In the genomic region with DNA sequence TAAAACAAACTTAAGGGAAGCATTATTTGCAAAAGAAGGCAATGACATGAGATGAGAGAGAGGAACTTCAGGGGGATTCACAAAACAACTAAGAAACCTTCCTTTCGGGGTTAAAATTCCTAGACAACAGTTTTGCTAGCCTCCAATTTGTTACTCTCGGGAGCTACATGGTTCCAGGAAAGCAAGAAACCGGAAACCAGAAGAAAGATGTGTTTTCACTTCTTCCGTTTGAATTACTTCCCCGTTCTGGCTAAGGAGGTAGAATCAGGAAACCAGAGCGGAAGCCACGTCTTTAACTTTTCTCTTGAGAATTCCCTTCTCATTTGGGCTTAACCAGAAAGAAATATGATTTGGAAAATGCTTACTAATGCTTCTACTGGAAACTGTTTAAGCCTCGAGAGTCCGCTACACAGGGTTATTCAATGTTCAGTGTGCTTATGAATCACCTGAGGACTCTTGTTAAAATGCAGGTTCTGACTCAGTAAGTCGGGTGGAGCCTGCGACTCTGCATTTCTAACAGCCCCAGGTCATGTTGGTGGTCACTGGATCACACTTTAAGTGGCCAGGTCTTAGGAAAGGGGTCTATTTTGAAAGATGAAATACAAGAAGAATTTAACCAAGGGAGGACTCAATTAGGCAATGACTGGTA, we compare ENCODE assay signal across 12 cellular contexts. TPM values are rescaled to one million over a fixed set of nuclear protein-coding genes. Genes with fewer than 3 reads are reported as not detected.
DNase-seq lines count a peak whose midpoint lies in the region; ATAC-seq, FAIRE-seq and TF ChIP-seq lines count a peak whose summit lies in the region.
"Had no signal": no experiment of that assay in that cellular context is flagged by ENCODE, and none has a peak within 500 bp of the region (broad histone marks: within the 10 kb centered on the region; RNA-seq: fewer than 3 reads in every experiment).

No MANE protein-coding gene starts in this region.

- no peak overlapping the region for H4K8ac ChIP-seq in H1 (ENCODE audit: extremely low read depth, insufficient read depth, low read length)

- no peak for TF ChIP-seq EP300 in H1 (IDR thresholded peaks at IDR 0.05; ENCODE audit: borderline replicate concordance in 1 of 2, low read depth in 2 of 2, low read length in 2 of 2)

- POLR2A ChIA-PET in H1 (lab: Charles Lee; ENCODE audit: partially characterized antibody) = no interaction called here

- H3K79me1 ChIP-seq in H1 (ENCODE audit: low read depth, low read length) = no peaks in the 10 kb centered on the region

- no peak for ATAC-seq in HG03565 (IDR thresholded peaks at IDR 0.05; ENCODE audit: unreplicated experiment)
- ATAC-seq: left ventricle myocardium superior had no signal

- no peak overlapping the region for H2BK15ac ChIP-seq in H1 (ENCODE audit: low read length)

- no peak overlapping the region for H3K9ac ChIP-seq in H1 (replicated peaks in 1 of 4; ENCODE audit: extremely low read depth in 1 of 4, low read depth in 3 of 4, low read length in 3 of 4)

- in situ Hi-C loops in G401 (cut with HindIII; ENCODE audit: low sequenced_read_pairs) = no loop called here

- no peak overlapping the region for H2BK5ac ChIP-seq in H1 (ENCODE audit: low read depth, low read length)

- H4K20me1 ChIP-seq in H1 (replicated peaks in 1 of 2; ENCODE audit: control insufficient read depth in 1 of 2, insufficient read depth in 2 of 2, low read length in 2 of 2) = no peaks in the 10 kb centered on the region

- no peaks in the 10 kb centered on the region for H3K23me2 ChIP-seq in H1 (ENCODE audit: low read depth, low read length)

- no peak overlapping the region for H3K14ac ChIP-seq in H1 (ENCODE audit: insufficient read length)

- CTCF ChIA-PET in H1 (lab: Charles Lee; ENCODE audit: partially characterized antibody) = interaction anchor here (1.3 kb wide), 1 partner anchor 10 kb away, joined by 3 read pairs; no protein-coding TSS in a partner anchor

- H3K4me2 ChIP-seq in H1 (ENCODE audit: insufficient read depth in 1 of 2, low read depth in 2 of 2, low read length in 2 of 2) = no peak overlapping the region

- H3K4me1 ChIP-seq in H1 (replicated peaks in 1 of 4; ENCODE audit: control insufficient read depth in 3 of 4, insufficient read depth in 4 of 4, low read length in 3 of 4) = no peaks in the 10 kb centered on the region; a peak in 2 of 7 replicates
- H3K4me1 ChIP-seq: BE2C had no signal

- H3K4me3 ChIP-seq in H1 (ENCODE audit: extremely low read depth in 1 of 4, insufficient read depth in 2 of 4, low read depth in 3 of 4, low read length in 4 of 4) = no peak overlapping the region

- no peak overlapping the region for H2BK12ac ChIP-seq in H1 (ENCODE audit: low read depth, low read length)

- no peak overlapping the region for H2BK20ac ChIP-seq in H1 (ENCODE audit: low read length)

- no peak for TF ChIP-seq CTCF in H1 (IDR thresholded peaks at IDR 0.05; ENCODE audit: control extremely low read depth in 1 of 3, insufficient read depth in 1 of 3, low read depth in 1 of 3, low read length in 3 of 3)

- H2AK5ac ChIP-seq in H1 (ENCODE audit: low read depth, low read length) = no peak overlapping the region

- no peak overlapping the region for H3K18ac ChIP-seq in H1 (ENCODE audit: extremely low read depth, low read length)

- TF ChIP-seq POLR2A in H1 (IDR thresholded peaks at IDR 0.05; ENCODE audit: control extremely low read depth in 1 of 2, low read depth in 2 of 2, low read length in 2 of 2) = no peak

- H2BK120ac ChIP-seq in H1 (replicated peaks; ENCODE audit: low read depth, low read length) = no peak overlapping the region

- peak; percentile 39 for FAIRE-seq in H1 (lab: Jason Lieb, UNC)

- H3K27ac ChIP-seq in H1 (ENCODE audit: low read depth, low read length) = no peak overlapping the region

- H2AFZ ChIP-seq in H1 (ENCODE audit: low read length) = peak overlapping the region; percentile 68

- H3K36me3 ChIP-seq in H1 (ENCODE audit: control insufficient read depth in 2 of 4, insufficient read depth in 4 of 4, low read length in 3 of 4) = no peaks in the 10 kb centered on the region
- H3K36me3 ChIP-seq: BE2C had no signal

- no peak for TF ChIP-seq RAD21 in H1 (IDR thresholded peaks at IDR 0.05 in 1 of 2, conservative IDR thresholded peaks at IDR 0.05 in 1 of 2; ENCODE audit: low read depth in 2 of 2, low read length in 2 of 2)

- no peaks in the 10 kb centered on the region for H3K79me2 ChIP-seq in H1 (ENCODE audit: control insufficient read depth in 1 of 2, insufficient read depth in 2 of 2, low read length in 2 of 2)

- no peak overlapping the region for H4K91ac ChIP-seq in H1 (replicated peaks; ENCODE audit: insufficient read length, low read length)

- no peaks in the 10 kb centered on the region for H3K9me3 ChIP-seq in H1 (ENCODE audit: insufficient read depth in 2 of 2, low read depth in 1 of 2, low read length in 1 of 2)
- H3K9me3 ChIP-seq: BE2C had no signal

- no peak overlapping the region for H3K56ac ChIP-seq in H1 (replicated peaks; ENCODE audit: insufficient read length, low read depth, low read length)

- H4K5ac ChIP-seq in H1 (ENCODE audit: insufficient read length, low read depth, low read length) = no peak overlapping the region

- no peaks in the 10 kb centered on the region for H3K27me3 ChIP-seq in H1 (replicated peaks in 1 of 4; ENCODE audit: control insufficient read depth in 3 of 4, extremely low read depth in 1 of 4, insufficient read depth in 3 of 4, low read length in 3 of 4)

- no peak overlapping the region for H3K23ac ChIP-seq in H1 (ENCODE audit: insufficient read length)

- WGBS in H1 (ENCODE audit: extremely low coverage in 1 of 2, insufficient coverage in 1 of 2, insufficient read length in 1 of 2, insufficient replicate concordance in 2 of 2, low coverage in 1 of 2, low lambda C conversion rate in 2 of 2, missing lambda C conversion rate in 1 of 2), 2 experiments = 88% methylated on average over 11 of the region's 11 CpGs; no CpG with 5 or more reads in 1 of the 2 experiments

- peak; percentile 17 for DNase-seq in stimulated activated CD4-positive, alpha-beta T cell treated with anti-CD3 and anti-CD28 coated beads, Interleukin-1b, Interleukin-23, amount 100 ng/mL, for 48 hours
- no peak for DNase-seq in stimulated activated CD4-positive, alpha-beta T cell treated with anti-CD3 and anti-CD28 coated beads, Interleukin-4, amount 100 ng/mL, for 24 hours
- peak; percentile 6 for DNase-seq in NOMO-1 treated with dmso at 0.1 percent for 144 hours (lab: John Stamatoyannopoulos, UW; ENCODE audit: unreplicated experiment)
- no peak for DNase-seq in H1 (ENCODE audit: low read depth in 1 of 2, low spot score in 2 of 2)
- DNase-seq in anterior cingulate cortex (lab: John Stamatoyannopoulos, UW) = no peak
- DNase-seq in G401 (ENCODE audit: low spot score) = no peak
- DNase-seq in COLO668 (lab: John Stamatoyannopoulos, UW; ENCODE audit: unreplicated experiment) = no peak
- DNase-seq: activated B cell treated with CpG ODN at 0.5 μM for 24 hours, BE2C, dermis blood vessel endothelial cell, left ventricle myocardium superior had no signal

- H3K4ac ChIP-seq in H1 (replicated peaks; ENCODE audit: insufficient read length, low read depth, low read length) = no peak overlapping the region

TF ChIP-seq in H1, 55 proteins besides CTCF, POLR2A, EP300 and RAD21:
- TF ChIP-seq TAF1 (IDR thresholded peaks at IDR 0.05; ENCODE audit: low read depth, low read length) (no peak), NRF1 (IDR thresholded peaks at IDR 0.05; ENCODE audit: low read depth, low read length) (no peak), SIN3A (conservative IDR thresholded peaks at IDR 0.05 in 1 of 2, IDR thresholded peaks at IDR 0.05 in 1 of 2; ENCODE audit: low read depth in 1 of 2, low read length in 2 of 2) (no peak), SAP30 (IDR thresholded peaks at IDR 0.05; ENCODE audit: insufficient read depth, insufficient replicate concordance, low read length) (no peak), ASH2L (IDR thresholded peaks at IDR 0.05; ENCODE audit: low read length) (no peak), PHF8 (conservative IDR thresholded peaks at IDR 0.05; ENCODE audit: low read depth, low read length) (no peak)
- TF ChIP-seq, protein P1, sequence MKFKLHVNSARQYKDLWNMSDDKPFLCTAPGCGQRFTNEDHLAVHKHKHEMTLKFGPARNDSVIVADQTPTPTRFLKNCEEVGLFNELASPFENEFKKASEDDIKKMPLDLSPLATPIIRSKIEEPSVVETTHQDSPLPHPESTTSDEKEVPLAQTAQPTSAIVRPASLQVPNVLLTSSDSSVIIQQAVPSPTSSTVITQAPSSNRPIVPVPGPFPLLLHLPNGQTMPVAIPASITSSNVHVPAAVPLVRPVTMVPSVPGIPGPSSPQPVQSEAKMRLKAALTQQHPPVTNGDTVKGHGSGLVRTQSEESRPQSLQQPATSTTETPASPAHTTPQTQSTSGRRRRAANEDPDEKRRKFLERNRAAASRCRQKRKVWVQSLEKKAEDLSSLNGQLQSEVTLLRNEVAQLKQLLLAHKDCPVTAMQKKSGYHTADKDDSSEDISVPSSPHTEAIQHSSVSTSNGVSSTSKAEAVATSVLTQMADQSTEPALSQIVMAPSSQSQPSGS (IDR thresholded peaks at IDR 0.05; ENCODE audit: low read length) = no peak

RNA-seq across cellular contexts. Expression of gene MCOLN3, which starts 43.5 kb away (rescaled TPM):
- total RNA-seq in H1 (2021; fragmentation: NEBNext Ultra II Directional; extraction: Animal tissue kit (Norgen Biotek cat#: 25700)) = 2.9 and 3.8 TPM in 2 replicates
- 3.3 and 4.9 TPM in 2 replicates for polyA plus RNA-seq in H1 (2011; rRNA removed)
- 4.8 TPM for polyA plus RNA-seq in H1 (2011; cell fraction: cytosol; rRNA removed)
- 6.6 TPM for polyA plus RNA-seq in H1 (2011; cell fraction: nucleus; rRNA removed)
- 2.4 to 4.7 TPM (median 3.5 TPM) in 4 replicates for polyA plus RNA-seq in H1 (2012, experiment 1 of 2)
- polyA plus RNA-seq in H1 (2012, experiment 2 of 2) = 0.29 TPM
- 3.4 TPM for polyA plus RNA-seq in H1 (2013, experiment 1 of 2)
- 2.4 TPM for polyA plus RNA-seq in H1 (2013, experiment 2 of 2)
- 2.6 and 5.6 TPM in 2 replicates for polyA minus RNA-seq in H1 (2011; rRNA and poly(A)+ RNA removed)
- 1.0 TPM for polyA minus RNA-seq in H1 (2011; cell fraction: cytosol; rRNA and poly(A)+ RNA removed)
- 5.8 TPM for polyA minus RNA-seq in H1 (2011; cell fraction: nucleus; rRNA and poly(A)+ RNA removed)
- not detected in 2 replicates for total RNA-seq in G401 (2014; rRNA removed; shearing (Covaris generic))
- total RNA-seq: dermis blood vessel endothelial cell had no signal

Comparison
In these comparisons a context has a peak if more than half of its experiments do, and no peak if none do; other contexts are left out.
1. DNase-seq: peak in stimulated activated CD4-positive, alpha-beta T cell treated with anti-CD3 and anti-CD28 coated beads, Interleukin-1b, Interleukin-23, amount 100 ng/mL, for 48 hours (single experiment) and NOMO-1 treated with dmso at 0.1 percent for 144 hours (single experiment); none in stimulated activated CD4-positive, alpha-beta T cell treated with anti-CD3 and anti-CD28 coated beads, Interleukin-4, amount 100 ng/mL, for 24 hours (single experiment), H1 (0 of 2), anterior cingulate cortex (0 of 58), G401 (single experiment) and COLO668 (single experiment).